8 cellular contexts compared by ENCODE assay signal in the genomic region with DNA sequence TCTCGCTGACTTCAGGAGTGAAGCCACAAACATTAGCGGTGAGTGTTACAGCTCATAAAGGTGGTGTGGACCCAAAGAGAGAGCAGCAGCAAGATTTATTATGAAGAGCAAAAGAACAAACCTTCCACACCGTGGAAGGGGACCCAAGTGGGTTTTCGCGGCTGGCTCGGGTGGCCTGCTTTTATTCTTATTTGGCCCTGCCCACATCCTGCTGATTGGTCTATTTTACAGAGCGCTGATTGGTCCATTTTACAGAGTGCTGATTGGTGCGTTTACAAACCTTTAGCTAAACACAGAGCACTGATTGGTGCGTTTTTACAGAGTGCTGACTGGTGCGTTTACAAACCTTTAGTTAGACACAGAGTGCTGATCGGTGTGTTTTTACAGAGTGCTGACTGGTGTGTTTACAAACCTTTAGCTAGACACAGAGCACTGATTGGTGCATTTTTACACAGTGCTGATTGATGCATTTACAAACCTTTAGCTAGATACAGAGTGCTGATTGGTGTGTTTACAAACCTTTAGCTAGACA. TPM values are rescaled to one million over a fixed set of nuclear protein-coding genes. Genes with fewer than 3 reads are reported as not detected.
DNase-seq lines count a peak whose midpoint lies in the region; ATAC-seq, FAIRE-seq and TF ChIP-seq lines count a peak whose summit lies in the region.
"Not testable (repeated sequence)": the region's sequence is repeated elsewhere in the genome, so short reads cannot be mapped to it uniquely, and the experiment has no call there.
"Had no signal": no experiment of that assay in that cellular context is flagged by ENCODE, and none has a peak within 500 bp of the region (broad histone marks: within the 10 kb centered on the region; RNA-seq: fewer than 3 reads in every experiment).

No MANE protein-coding gene starts in this region.

- 95% methylated on average over 11 of the region's 11 CpGs for WGBS in A549 (ENCODE audit: missing lambda C conversion rate)
- WGBS in K562 (ENCODE audit: insufficient coverage, low coverage, missing lambda C conversion rate) = 83% methylated on average over 11 of the region's 11 CpGs
- 81 to 83% methylated on average over 11 of the region's 11 CpGs for WGBS in testis, 2 donors

- CTCF ChIA-PET in A549 (lab: Yijun Ruan, JAX) = interaction anchor here (1.2 kb wide), 1 partner anchor 29 kb away, joined by 3 read pairs; no protein-coding TSS in a partner anchor
- CTCF ChIA-PET in K562 (lab: Yijun Ruan, JAX; ENCODE audit: low intra/inter-chr PET ratio) = not testable (repeated sequence)

- not testable (repeated sequence) for H2AFZ ChIP-seq in K562 (ENCODE audit: low read depth, low read length)

- POLR2A ChIA-PET in A549 (lab: Yijun Ruan, JAX) = not testable (repeated sequence)
- POLR2A ChIA-PET in K562 (lab: Yijun Ruan, JAX) = interaction anchor here (0.7 kb wide), 1 partner anchor 505 kb away, joined by 3 read pairs; no protein-coding TSS in a partner anchor

- not testable (repeated sequence) for H3K27me3 ChIP-seq in K562 (ENCODE audit: control insufficient read depth in 2 of 2, insufficient read depth in 2 of 2, low read length in 2 of 2); testis

- not testable (repeated sequence) for DNase-seq in A549 (ENCODE audit: low read depth in 1 of 2, low spot score in 1 of 2); K562 (ENCODE audit: extremely low read depth in 1 of 4, low spot score in 3 of 4)
- DNase-seq in NB4 (ENCODE audit: low read depth) (peak; percentile 9), testis (peak; percentile 59)

- not testable (repeated sequence) for H3K79me2 ChIP-seq in K562 (ENCODE audit: control insufficient read depth, insufficient read depth, low read length)

- in situ Hi-C loops in K562 (cut with MboI) = not testable (repeated sequence)

- FAIRE-seq in A549 (lab: Jason Lieb, UNC); K562 (lab: Jason Lieb, UNC): not testable (repeated sequence)

- not testable (repeated sequence) for TF ChIP-seq CTCF in A549 (IDR thresholded peaks at IDR 0.05); NB4 (IDR thresholded peaks at IDR 0.05; ENCODE audit: low read depth, low read length); K562 (IDR thresholded peaks at IDR 0.05 in 2 of 3, conservative IDR thresholded peaks at IDR 0.05 in 1 of 3; ENCODE audit: insufficient read depth in 2 of 3, low read depth in 1 of 3, low read length in 3 of 3); testis (IDR thresholded peaks at IDR 0.05)

- H3K9me3 ChIP-seq in A549; K562 (replicated peaks; ENCODE audit: control insufficient read depth, insufficient read depth, low read depth, low read length); testis: not testable (repeated sequence)

- not testable (repeated sequence) for H3K9ac ChIP-seq in K562 (ENCODE audit: insufficient read depth in 1 of 2, low read depth in 2 of 2, low read length in 2 of 2)

- not testable (repeated sequence) for BruUV-seq in K562 (replicated peaks; lab: Mats Ljungman, UMichigan)

- ATAC-seq in A549, K562: not testable (repeated sequence)

- H3K36me3 ChIP-seq in K562 (ENCODE audit: control insufficient read depth, insufficient read depth, low read length); testis (ENCODE audit: low read depth, missing control alignments): not testable (repeated sequence)

- intact Hi-C loops in K562 (cut with micrococcal nuclease); testis (cut with DNase I; ENCODE audit: low total_unique reads): not testable (repeated sequence)

- TF ChIP-seq EP300 in A549 (IDR thresholded peaks at IDR 0.05); K562 (IDR thresholded peaks at IDR 0.05; ENCODE audit: low read length): not testable (repeated sequence)

- not testable (repeated sequence) for H3K4me3 ChIP-seq in A549; NB4 (ENCODE audit: low read depth, low read length); K562; testis

- H3K4me2 ChIP-seq in A549; K562 (ENCODE audit: insufficient read depth, low read length): not testable (repeated sequence)

- H3K9me1 ChIP-seq in K562 (ENCODE audit: control insufficient read depth, insufficient read depth, low read length) = not testable (repeated sequence)

- not testable (repeated sequence) for TF ChIP-seq POLR2A in A549 (IDR thresholded peaks at IDR 0.05; ENCODE audit: low read length); NB4 (IDR thresholded peaks at IDR 0.05; ENCODE audit: extremely low read depth, insufficient read length); K562 (conservative IDR thresholded peaks at IDR 0.05); testis (IDR thresholded peaks at IDR 0.05)

- not testable (repeated sequence) for TF ChIP-seq RAD21 in A549 (conservative IDR thresholded peaks at IDR 0.05 in 1 of 2, IDR thresholded peaks at IDR 0.05 in 1 of 2); K562 (CRISPR knock-in tag; conservative IDR thresholded peaks at IDR 0.05 in 1 of 2, IDR thresholded peaks at IDR 0.05 in 1 of 2)

- not testable (repeated sequence) for H3K27ac ChIP-seq in A549; K562 (ENCODE audit: extremely low read depth, low read depth, low read length); testis

- H4K20me1 ChIP-seq in K562 (replicated peaks; ENCODE audit: control insufficient read depth, insufficient read depth, low read length) = not testable (repeated sequence)

- H3K4me1 ChIP-seq in A549; K562 (replicated peaks in 1 of 2; ENCODE audit: control insufficient read depth in 2 of 2, insufficient read depth in 2 of 2, low read length in 2 of 2); testis: not testable (repeated sequence)

RNA-seq across cellular contexts. Expression of gene MRPL22, which starts 35.2 kb away (rescaled TPM):
- 67.9 and 91.0 TPM in 2 replicates for polyA plus RNA-seq in A549 (2011; rRNA removed)
- 79.1 and 79.7 TPM in 2 replicates for polyA plus RNA-seq in A549 (2012; cell fraction: cytosol; rRNA removed)
- 23.4 and 40.1 TPM in 2 replicates for polyA plus RNA-seq in A549 (2012; cell fraction: nucleus; rRNA removed)
- polyA plus RNA-seq in A549 (2017; fragmentation: RNase III; extraction: RNeasy Plus Mini Kit Qiagen cat#74134 plus additional on column Dnase treatment) = 56.3 to 60.2 TPM (median 59.9 TPM) in 3 replicates
- 28.1 and 35.7 TPM in 2 replicates for polyA minus RNA-seq in A549 (2011; rRNA and poly(A)+ RNA removed)
- total RNA-seq in K562 (2011; cell fraction: chromatin; rRNA removed; ENCODE audit: low replicate concordance) = 9.4 and 24.4 TPM in 2 replicates
- 3.7 and 5.7 TPM in 2 replicates for total RNA-seq in K562 (2011; cell fraction: nucleolus; rRNA removed)
- 12.1 and 27.2 TPM in 2 replicates for total RNA-seq in K562 (2011; cell fraction: nucleoplasm; rRNA removed)
- total RNA-seq in K562 (2014; rRNA removed) = 49.0 and 54.0 TPM in 2 replicates
- total RNA-seq in K562 (2014; rRNA removed; fragmentation: Illumina TruSeq; extraction: Trizol) = 42.9 and 48.2 TPM in 2 replicates
- 40.4 and 41.1 TPM in 2 replicates for total RNA-seq in K562 (2015; rRNA removed; fragmentation: Illumina TruSeq; extraction: Trizol)
- 90.3 and 98.4 TPM in 2 replicates for total RNA-seq in K562 (2021)
- polyA plus RNA-seq in K562 (2011; rRNA removed) = 86.3 and 114 TPM in 2 replicates
- 73.5 and 77.0 TPM in 2 replicates for polyA plus RNA-seq in K562 (2011; cell fraction: cytosol; rRNA removed)
- 24.4 and 26.1 TPM in 2 replicates for polyA plus RNA-seq in K562 (2011; cell fraction: nucleus; rRNA removed)
- polyA plus RNA-seq in K562 (2012) = 59.9 and 96.6 TPM in 2 replicates
- 67.0 and 102 TPM in 2 replicates for polyA plus RNA-seq in K562 (2014; fragmentation: Illumina TruSeq; extraction: Trizol)
- 100 to 1,000 TPM; 411 to 424 TPM for polyA plus RNA-seq in K562 (2014; fragmentation: Nextera tagmentation; extraction: Ambion mirVana)
- 143 and 151 TPM in 2 replicates for polyA plus RNA-seq in K562 (2014; rRNA removed)
- 68.5 and 68.8 TPM in 2 replicates for polyA minus RNA-seq in K562 (2011; rRNA and poly(A)+ RNA removed)
- 22.9 and 27.5 TPM in 2 replicates for polyA minus RNA-seq in K562 (2011; cell fraction: cytosol; rRNA and poly(A)+ RNA removed)
- polyA minus RNA-seq in K562 (2011; cell fraction: nucleus; rRNA and poly(A)+ RNA removed) = 3.6 and 8.4 TPM in 2 replicates
- 10 to 100 TPM; 28.1 to 42.6 TPM for total RNA-seq in testis
- polyA plus RNA-seq in testis (ENCODE audit: insufficient read depth, low read depth, low replicate concordance) = 81.4 TPM

RNA-seq across cellular contexts. Expression of gene KIF4B, which starts 37.5 kb away (rescaled TPM):
- 0.07 and 0.13 TPM in 2 replicates for polyA plus RNA-seq in A549 (2011; rRNA removed)
- not detected in 2 replicates for polyA plus RNA-seq in A549 (2012; cell fraction: cytosol; rRNA removed)
- polyA plus RNA-seq in A549 (2012; cell fraction: nucleus; rRNA removed) = 0.01 TPM in 1 of 2 replicates, not detected in the other
- polyA plus RNA-seq in A549 (2017; fragmentation: RNase III; extraction: RNeasy Plus Mini Kit Qiagen cat#74134 plus additional on column Dnase treatment) = 0.05 to 0.11 TPM (median 0.10 TPM) in 3 replicates
- 0.04 and 0.10 TPM in 2 replicates for polyA minus RNA-seq in A549 (2011; rRNA and poly(A)+ RNA removed)
- total RNA-seq in K562 (2011; cell fraction: chromatin; rRNA removed; ENCODE audit: low replicate concordance) = 0.09 and 0.46 TPM in 2 replicates
- total RNA-seq in K562 (2011; cell fraction: nucleolus; rRNA removed) = 0.13 TPM in 1 of 2 replicates, not detected in the other
- 0.07 TPM in 1 of 2 replicates, not detected in the other for total RNA-seq in K562 (2011; cell fraction: nucleoplasm; rRNA removed)
- 0.04 and 0.05 TPM in 2 replicates for total RNA-seq in K562 (2014; rRNA removed)
- total RNA-seq in K562 (2014; rRNA removed; fragmentation: Illumina TruSeq; extraction: Trizol) = 0.06 and 0.07 TPM in 2 replicates
- 0.07 and 0.08 TPM in 2 replicates for total RNA-seq in K562 (2015; rRNA removed; fragmentation: Illumina TruSeq; extraction: Trizol)
- total RNA-seq in K562 (2021) = 0.07 TPM in 1 of 2 replicates, not detected in the other
- 0.06 and 0.07 TPM in 2 replicates for polyA plus RNA-seq in K562 (2011; rRNA removed)
- polyA plus RNA-seq in K562 (2011; cell fraction: cytosol; rRNA removed) = not detected in 2 replicates
- 0.04 TPM in 1 of 2 replicates, not detected in the other for polyA plus RNA-seq in K562 (2011; cell fraction: nucleus; rRNA removed)
- polyA plus RNA-seq in K562 (2012) = 0.04 and 0.05 TPM in 2 replicates
- 0.03 and 0.09 TPM in 2 replicates for polyA plus RNA-seq in K562 (2014; fragmentation: Illumina TruSeq; extraction: Trizol)
- under 1 TPM in 1 of 2 experiments, not detected in 1; 0.01 TPM for polyA plus RNA-seq in K562 (2014; fragmentation: Nextera tagmentation; extraction: Ambion mirVana)
- polyA plus RNA-seq in K562 (2014; rRNA removed) = not detected in 2 replicates
- 0.11 and 0.15 TPM in 2 replicates for polyA minus RNA-seq in K562 (2011; rRNA and poly(A)+ RNA removed)
- polyA minus RNA-seq in K562 (2011; cell fraction: cytosol; rRNA and poly(A)+ RNA removed) = not detected in 2 replicates
- polyA minus RNA-seq in K562 (2011; cell fraction: nucleus; rRNA and poly(A)+ RNA removed) = 0.13 TPM in 1 of 2 replicates, not detected in the other
- 1 to 10 TPM; 3.0 to 6.6 TPM for total RNA-seq in testis
- polyA plus RNA-seq in testis (ENCODE audit: insufficient read depth, low read depth, low replicate concordance) = 10.6 TPM
- total RNA-seq: CD4-positive, alpha-beta memory T cell; CD4-positive, CD25-positive, alpha-beta regulatory T cell had no signal
- polyA plus RNA-seq: CD14-positive monocyte; CD4-positive, alpha-beta memory T cell; CD4-positive, CD25-positive, alpha-beta regulatory T cell; CD8-positive, alpha-beta memory T cell had no signal

RNA-seq across cellular contexts. Expression of gene GEMIN5, which starts 38.1 kb away (rescaled TPM):
- polyA plus RNA-seq in A549 (2011; rRNA removed) (22.6 and 25.2 TPM in 2 replicates), A549 (2017; fragmentation: RNase III; extraction: RNeasy Plus Mini Kit Qiagen cat#74134 plus additional on column Dnase treatment) (19.6 to 23.1 TPM (median 20.2 TPM) in 3 replicates), K562 (2011; rRNA removed) (15.1 and 19.8 TPM in 2 replicates), K562 (2014; fragmentation: Illumina TruSeq; extraction: Trizol) (28.4 and 36.8 TPM in 2 replicates), K562 (2014; fragmentation: Nextera tagmentation; extraction: Ambion mirVana) (10 to 100 TPM; 10.3 to 15.0 TPM), K562 (2014; rRNA removed) (19.9 and 22.6 TPM in 2 replicates), testis (ENCODE audit: insufficient read depth, low read depth, low replicate concordance) (15.8 TPM)
- 8.5 and 10.3 TPM in 2 replicates for polyA plus RNA-seq in A549 (2012; cell fraction: cytosol; rRNA removed)
- polyA plus RNA-seq in A549 (2012; cell fraction: nucleus; rRNA removed) = 11.9 and 12.8 TPM in 2 replicates
- polyA minus RNA-seq in A549 (2011; rRNA and poly(A)+ RNA removed) = 35.5 and 37.6 TPM in 2 replicates
- total RNA-seq in K562 (2011; cell fraction: chromatin; rRNA removed; ENCODE audit: low replicate concordance) = 28.3 and 36.3 TPM in 2 replicates
- total RNA-seq in K562 (2011; cell fraction: nucleolus; rRNA removed) = 12.5 and 14.3 TPM in 2 replicates
- total RNA-seq in K562 (2011; cell fraction: nucleoplasm; rRNA removed) = 16.5 and 16.6 TPM in 2 replicates
- total RNA-seq in K562 (2014; rRNA removed) (34.7 and 46.8 TPM in 2 replicates), K562 (2014; rRNA removed; fragmentation: Illumina TruSeq; extraction: Trizol) (38.9 and 41.7 TPM in 2 replicates), K562 (2015; rRNA removed; fragmentation: Illumina TruSeq; extraction: Trizol) (46.9 and 48.2 TPM in 2 replicates), K562 (2021) (41.3 and 44.4 TPM in 2 replicates), testis (10 to 100 TPM; 24.1 to 24.7 TPM)
- polyA plus RNA-seq in K562 (2011; cell fraction: cytosol; rRNA removed) = 14.7 and 18.6 TPM in 2 replicates
- polyA plus RNA-seq in K562 (2011; cell fraction: nucleus; rRNA removed) = 15.4 and 22.1 TPM in 2 replicates
- 12.7 and 19.7 TPM in 2 replicates for polyA plus RNA-seq in K562 (2012)
- polyA minus RNA-seq in K562 (2011; rRNA and poly(A)+ RNA removed) = 37.3 and 43.7 TPM in 2 replicates
- polyA minus RNA-seq in K562 (2011; cell fraction: cytosol; rRNA and poly(A)+ RNA removed) = 22.1 and 34.6 TPM in 2 replicates
- 11.2 and 15.7 TPM in 2 replicates for polyA minus RNA-seq in K562 (2011; cell fraction: nucleus; rRNA and poly(A)+ RNA removed)

Comparison
In these comparisons a context has a peak if more than half of its experiments do, and no peak if none do; other contexts are left out.
1. RNA of gene KIF4B, which starts 37.5 kb away (polyA plus RNA-seq): 10.6 TPM in testis (single experiment); 0.01 to 0.13 TPM in A549 and 0.01 to 0.09 TPM in K562; every median in the first group is over 10 times any median in the second.